ENCODE assay signal across 28 cellular contexts in the genomic region with DNA sequence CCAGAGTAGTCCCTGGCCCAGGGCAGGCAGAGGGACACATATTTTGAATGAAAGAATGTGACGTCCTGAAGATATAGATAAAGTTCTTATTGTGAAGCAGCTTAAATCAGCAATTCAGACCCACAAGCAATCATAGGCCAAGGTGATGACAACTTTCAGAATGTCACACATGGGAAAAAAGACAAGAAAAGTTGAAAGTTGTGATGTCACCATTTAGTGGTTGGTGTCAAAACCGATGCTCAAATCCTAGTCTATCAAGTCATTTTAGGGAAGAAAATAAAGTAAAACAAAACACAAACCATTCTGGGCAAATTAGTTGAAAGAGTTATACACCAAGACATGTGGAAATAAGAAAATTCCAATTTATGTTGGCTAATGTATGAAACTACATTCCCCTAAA.
"Had no signal": no experiment of that assay in that cellular context is flagged by ENCODE, and none has a peak within 500 bp of the region (broad histone marks: within the 10 kb centered on the region; RNA-seq: fewer than 3 reads in every experiment).

No MANE protein-coding gene starts in this region.

- H3K4me3 ChIP-seq: colonic mucosa, coronary artery, dorsolateral prefrontal cortex, esophagus muscularis mucosa, esophagus squamous epithelium, gastrocnemius medialis, gastroesophageal sphincter, heart left ventricle, heart right ventricle had no signal

- H3K27ac ChIP-seq: colonic mucosa, coronary artery, dorsolateral prefrontal cortex, epithelial cell of prostate, esophagus muscularis mucosa, esophagus squamous epithelium, foreskin keratinocyte, gastrocnemius medialis, gastroesophageal sphincter, heart left ventricle, heart right ventricle had no signal

- DNase-seq: colonic mucosa; cortex of kidney; dermis blood vessel endothelial cell; dorsolateral prefrontal cortex; effector CD4-positive, alpha-beta T cell; effector CD8-positive, alpha-beta T cell; effector memory CD4-positive, alpha-beta T cell; effector memory CD8-positive, alpha-beta T cell; endodermal cell; erythroblast; esophagus squamous epithelium; foreskin fibroblast; foreskin keratinocyte; foreskin melanocyte; gastrocnemius medialis; glutamatergic neuron; head of caudate nucleus; heart left ventricle; heart right ventricle had no signal

- H3K4me1 ChIP-seq: colonic mucosa, esophagus muscularis mucosa, esophagus squamous epithelium, foreskin keratinocyte, gastrocnemius medialis, gastroesophageal sphincter, heart left ventricle, heart right ventricle had no signal

- ATAC-seq: effector memory CD8-positive, alpha-beta T cell; esophagus mucosa; foreskin keratinocyte; gastrocnemius medialis; gastroesophageal sphincter; heart left ventricle; heart right ventricle had no signal

- H3K27me3 ChIP-seq: colonic mucosa, dorsolateral prefrontal cortex, esophagus muscularis mucosa, esophagus squamous epithelium, foreskin keratinocyte, gastrocnemius medialis, gastroesophageal sphincter, heart left ventricle, heart right ventricle had no signal

- H3K36me3 ChIP-seq: colonic mucosa, esophagus muscularis mucosa, esophagus squamous epithelium, gastrocnemius medialis, gastroesophageal sphincter, heart left ventricle, heart right ventricle had no signal

- H3K9me3 ChIP-seq: colonic mucosa, esophagus muscularis mucosa, esophagus squamous epithelium, gastrocnemius medialis, gastroesophageal sphincter, heart left ventricle had no signal

- FAIRE-seq: colon, endometrium, endothelial cell of umbilical vein, frontal cortex had no signal
